ENCODE assay signal across 8 cellular contexts in genomic region chr9:114155263-114155966, GRCh38. TPM values are rescaled to one million over a fixed set of nuclear protein-coding genes. Genes with fewer than 3 reads are reported as not detected.
A peak's percentile ranks its signal among the peaks of the same experiment; 100 is the strongest.
DNase-seq lines count a peak whose midpoint lies in the region; ATAC-seq and TF ChIP-seq lines count a peak whose summit lies in the region.

Gene COL27A1 (plus strand): TSS chr9:114155537. CDS start chr9:114155951, 414 bp downstream.

- no peaks in the 10 kb centered on the region for H3K36me3 ChIP-seq in esophagus muscularis mucosa
- no peaks in the 10 kb centered on the region for H3K36me3 ChIP-seq in muscle layer of colon (ENCODE audit: insufficient read depth, low read length)

- H3K27ac ChIP-seq in esophagus muscularis mucosa (replicated peaks in 1 of 4) (peak within 1 kb of the TSS; percentile 66 to 74 (median 68)), muscle layer of colon (ENCODE audit: low read depth, low read length) (peak within 1 kb of the TSS; percentile 28)

- 3% methylated on average over 36 of the region's 58 CpGs for WGBS in esophagus muscularis mucosa

- H3K27me3 ChIP-seq in esophagus muscularis mucosa (peaks cover 9 to 56% (median 30%) of the 10 kb centered on the region in 4 donors), muscle layer of colon (ENCODE audit: control insufficient read depth in 1 of 2, insufficient read depth in 2 of 2, low read length in 2 of 2) (peaks cover 10 to 16% of the 10 kb centered on the region in 2 donors)

- H3K4me1 ChIP-seq in esophagus muscularis mucosa (peaks cover 18 to 40% (median 38%) of the 10 kb centered on the region in 4 donors), muscle layer of colon (ENCODE audit: insufficient read depth, low read length) (peaks cover 47% of the 10 kb centered on the region)

- peak; percentile 98 for TF ChIP-seq CTCF in AG09309 (IDR thresholded peaks at IDR 0.05; ENCODE audit: control insufficient read depth, insufficient read depth, low read depth, low read length, missing control alignments)
- peak; percentile 86 to 98 (median 97) for TF ChIP-seq CTCF in esophagus muscularis mucosa (IDR thresholded peaks at IDR 0.05)

- TF ChIP-seq POLR2A in esophagus muscularis mucosa (IDR thresholded peaks at IDR 0.05; ENCODE audit: low read depth), result no peak

- intact Hi-C loops in esophagus muscularis mucosa (cut with DNase I), result loop anchor here (1.0 kb wide), 2 partner anchors 116 to 136 kb away; no protein-coding TSS in a partner anchor

- DNase-seq in AG09309 (ENCODE audit: low read depth) (no peak), OCI-M1 (lab: John Stamatoyannopoulos, UW) (peak; percentile 84), esophagus muscularis mucosa (ENCODE audit: extremely low spot score) (peak; percentile 95)
- peak; percentile 91 for DNase-seq in activated T-cell treated with anti-CD3 and anti-CD28 coated beads, Interleukin-2, amount 50 U/mL, for 48 hours
- peak; percentile 32 to 62 for DNase-seq in stimulated activated CD8-positive, alpha-beta memory T cell treated with anti-CD3 and anti-CD28 coated beads, Interleukin-4, amount 100 ng/mL, for 4 hours (ENCODE audit: low read depth in 2 of 2, low spot score in 1 of 2)

- TF ChIP-seq EP300 in esophagus muscularis mucosa (IDR thresholded peaks at IDR 0.05), result no peak

- H3K4me3 ChIP-seq in AG09309 (ENCODE audit: control insufficient read depth, low read depth, low read length) (peak within 1 kb of the TSS; percentile 79), esophagus muscularis mucosa (peak within 1 kb of the TSS; percentile 59 to 74 (median 62)), muscle layer of colon (ENCODE audit: low read depth in 1 of 2, low read length in 2 of 2) (peak within 1 kb of the TSS; percentile 68 to 81)

- H3K9me3 ChIP-seq in esophagus muscularis mucosa (no peaks in the 10 kb centered on the region), muscle layer of colon (ENCODE audit: low read length) (no peaks in the 10 kb centered on the region)

- ATAC-seq in GM19035 (IDR thresholded peaks at IDR 0.05; ENCODE audit: unreplicated experiment) (peak; percentile 94), HG03521 (IDR thresholded peaks at IDR 0.05; ENCODE audit: unreplicated experiment) (peak; percentile 84)

- peak within 1 kb of the TSS; percentile 33 for H3K9ac ChIP-seq in muscle layer of colon (ENCODE audit: low read length)

RNA-seq across cellular contexts. Expression of gene COL27A1, which starts in this region (rescaled TPM):
- 1 to 10 TPM; 1.8 to 3.3 (median 2.7) TPM for total RNA-seq in esophagus muscularis mucosa
